ENCODE assay signal across 30 cellular contexts in genomic region chr2:1910021-1910420, GRCh38.
"Had no signal": no experiment of that assay in that cellular context is flagged by ENCODE, and none has a peak within 500 bp of the region (broad histone marks: within the 10 kb centered on the region; RNA-seq: fewer than 3 reads in every experiment).

No MANE protein-coding gene starts in this region.

- DNase-seq: activated CD4-positive, alpha-beta T cell treated with anti-CD3 and anti-CD28 coated beads for 36 hours; activated CD4-positive, alpha-beta T cell treated with anti-CD3 and anti-CD28 coated beads, Interleukin-2, amount 50 U/mL, for 4 hours; activated CD4-positive, CD25-positive, alpha-beta regulatory T cell; activated naive CD4-positive, alpha-beta T cell; activated T-cell treated with anti-CD3 and anti-CD28 coated beads for 4 hours; activated T-cell treated with anti-CD3 and anti-CD28 coated beads, Interleukin-2, amount 50 U/mL, for 72 hours; adrenal gland; effector CD8-positive, alpha-beta T cell; erythroblast; gastrocnemius medialis; glutamatergic neuron; left ventricle myocardium superior; pancreas; retina; stimulated activated CD4-positive, alpha-beta T cell treated with anti-CD3 and anti-CD28 coated beads, Interleukin-1b, Interleukin-23, amount 100 ng/mL, for 48 hours; stimulated activated CD4-positive, alpha-beta T cell treated with anti-CD3 and anti-CD28 coated beads, Interleukin-4, amount 100 ng/mL, for 4 hours; stimulated activated CD8-positive, alpha-beta memory T cell treated with anti-CD3 and anti-CD28 coated beads, Interleukin-4, amount 100 ng/mL, for 48 hours; stomach; T-helper 1 cell; tibial artery had no signal

- H3K27ac ChIP-seq: adrenal gland, ascending aorta, cardiac muscle cell, gastrocnemius medialis, pancreas, prostate gland, stomach, tibial artery had no signal

- H3K4me1 Mint-ChIP-seq: activated CD4-positive, alpha-beta T cell treated with anti-CD3 and anti-CD28 coated beads for 36 hours; stimulated activated memory B cell treated with anti-CD40 and anti-IgM and Interleukin-4, amounts not matched to agents 10 μg/mL and 1 μg/mL and 100 μg/mL, for 72 hours had no signal

- H3K4me3 Mint-ChIP-seq: activated CD4-positive, alpha-beta T cell treated with anti-CD3 and anti-CD28 coated beads for 36 hours; activated T-cell treated with anti-CD3 and anti-CD28 coated beads, Interleukin-2, amount 50 U/mL, for 72 hours; brain; nephron; stimulated activated memory B cell treated with anti-CD40 and anti-IgM and Interleukin-4, amounts not matched to agents 10 μg/mL and 1 μg/mL and 100 μg/mL, for 72 hours; T-helper 2 cell treated with Interferon-gamma antibody and Interleukin-4, amounts not matched to agents 5 μg/mL and 100 μg/mL, for 36 hours had no signal

- H3K27me3 ChIP-seq: adrenal gland, ascending aorta, cardiac muscle cell, gastrocnemius medialis, pancreas had no signal

- H3K4me2 ChIP-seq: smooth muscle cell had no signal

- H3K36me3 Mint-ChIP-seq: activated naive CD4-positive, alpha-beta T cell treated with anti-CD3 and anti-CD28 coated beads, Interleukin-2, amount 50 U/mL, for 72 hours; stimulated activated memory B cell treated with anti-CD40 and anti-IgM and Interleukin-4, amounts not matched to agents 10 μg/mL and 1 μg/mL and 100 μg/mL, for 72 hours had no signal

- H3K9me3 ChIP-seq: adrenal gland, ascending aorta, gastrocnemius medialis, pancreas, prostate gland, stomach, tibial artery had no signal

- H3K4me1 ChIP-seq: adrenal gland, ascending aorta, gastrocnemius medialis, pancreas, prostate gland, stomach, tibial artery had no signal

- H3K9me3 Mint-ChIP-seq: activated naive CD4-positive, alpha-beta T cell treated with anti-CD3 and anti-CD28 coated beads, Interleukin-2, amount 50 U/mL, for 72 hours; brain; nephron; stimulated activated memory B cell treated with anti-CD40 and anti-IgM and Interleukin-4, amounts not matched to agents 10 μg/mL and 1 μg/mL and 100 μg/mL, for 72 hours; T-helper 2 cell treated with Interferon-gamma antibody and Interleukin-4, amounts not matched to agents 5 μg/mL and 100 μg/mL, for 36 hours had no signal

- ATAC-seq: activated naive CD4-positive, alpha-beta T cell treated with anti-CD3 and anti-CD28 coated beads, Interleukin-2, amount 50 U/mL, for 72 hours; gastrocnemius medialis; stimulated activated memory B cell treated with anti-CD40 and anti-IgM and Interleukin-4, amounts not matched to agents 10 μg/mL and 1 μg/mL and 100 μg/mL, for 72 hours had no signal

- FAIRE-seq: islet of Langerhans, pancreas had no signal

- H3K4me3 ChIP-seq: adrenal gland, ascending aorta, cardiac muscle cell, gastrocnemius medialis, pancreas, prostate gland, smooth muscle cell, stomach, tibial artery had no signal

- H3K27me3 Mint-ChIP-seq: stimulated activated memory B cell treated with anti-CD40 and anti-IgM and Interleukin-4, amounts not matched to agents 10 μg/mL and 1 μg/mL and 100 μg/mL, for 72 hours had no signal

- H3K36me3 ChIP-seq: adrenal gland, ascending aorta, cardiac muscle cell, gastrocnemius medialis, pancreas, prostate gland, stomach, tibial artery had no signal

- H3K27ac Mint-ChIP-seq: activated CD4-positive, alpha-beta T cell treated with anti-CD3 and anti-CD28 coated beads for 36 hours; activated naive CD4-positive, alpha-beta T cell treated with anti-CD3 and anti-CD28 coated beads, Interleukin-2, amount 50 U/mL, for 72 hours; activated T-cell treated with anti-CD3 and anti-CD28 coated beads, Interleukin-2, amount 50 U/mL, for 72 hours; stimulated activated memory B cell treated with anti-CD40 and anti-IgM and Interleukin-4, amounts not matched to agents 10 μg/mL and 1 μg/mL and 100 μg/mL, for 72 hours; T-helper 2 cell treated with Interferon-gamma antibody and Interleukin-4, amounts not matched to agents 5 μg/mL and 100 μg/mL, for 36 hours had no signal
